Comparison of ENCODE assay signal across 10 cellular contexts in genomic region chr16:83899978-83900377, GRCh38. TPM values are rescaled to one million over a fixed set of nuclear protein-coding genes. Genes with fewer than 3 reads are reported as not detected.
DNase-seq lines count a peak whose midpoint lies in the region; ATAC-seq, FAIRE-seq and TF ChIP-seq lines count a peak whose summit lies in the region.
"Had no signal": no experiment of that assay in that cellular context is flagged by ENCODE, and none has a peak within 500 bp of the region (broad histone marks: within the 10 kb centered on the region; RNA-seq: fewer than 3 reads in every experiment).

No MANE protein-coding gene starts in this region.

- H3K4me1 Mint-ChIP-seq in mesothelial cell of epicardium: peaks cover 17% of the 10 kb centered on the region

- H3K4me3 Mint-ChIP-seq in mesothelial cell of epicardium: peak overlapping the region; percentile 77

- peak overlapping the region; percentile 90 for H3K4me3 ChIP-seq in left ventricle myocardium inferior
- peak overlapping the region; percentile 79 for H3K4me3 ChIP-seq in bronchial epithelial cell (ENCODE audit: low read depth, low read length)
- peak overlapping the region; percentile 43 to 76 for H3K4me3 ChIP-seq in uterus

- no peak for TF ChIP-seq POLR2A in uterus (IDR thresholded peaks at IDR 0.05)

- no peak for FAIRE-seq in bronchial epithelial cell (lab: Jason Lieb, UNC)
- FAIRE-seq: G401.6 had no signal

- intact Hi-C loops in left ventricle myocardium inferior (cut with micrococcal nuclease): no loop called here
- intact Hi-C loops in Right ventricle myocardium inferior (cut with DNase I): loop anchor here (1.0 to 5.0 kb wide), 3 partner anchors 13 to 157 kb away; no protein-coding TSS in a partner anchor
- intact Hi-C loops in uterus (cut with DNase I; ENCODE audit: low total_unique reads): no loop called here

- H3K36me3 ChIP-seq in left ventricle myocardium inferior (no peaks in the 10 kb centered on the region), bronchial epithelial cell (ENCODE audit: control insufficient read depth, insufficient read depth, low read length) (no peaks in the 10 kb centered on the region), uterus (no peaks in the 10 kb centered on the region)

- ATAC-seq in Right ventricle myocardium inferior: no peak
- no peak for ATAC-seq in HG02840 (IDR thresholded peaks at IDR 0.05; ENCODE audit: low FRiP score, unreplicated experiment)

- H3K9me3 Mint-ChIP-seq in mesothelial cell of epicardium: no peaks in the 10 kb centered on the region

- H3K27ac ChIP-seq in left ventricle myocardium inferior (replicated peaks) (peak overlapping the region; percentile 99), uterus (peak overlapping the region; percentile 79 to 95)

- H3K4me1 ChIP-seq in left ventricle myocardium inferior (peaks cover 64% of the 10 kb centered on the region), uterus (peaks cover 0 to 3% of the 10 kb centered on the region in 2 donors)

- no peaks in the 10 kb centered on the region for H3K9me3 ChIP-seq in left ventricle myocardium inferior (replicated peaks)
- H3K9me3 ChIP-seq in uterus: no peaks in the 10 kb centered on the region

- no peak for DNase-seq in left ventricle myocardium inferior
- no peak for DNase-seq in Right ventricle myocardium inferior (ENCODE audit: missing footprints)
- DNase-seq in bronchial epithelial cell (ENCODE audit: low read depth): no peak
- DNase-seq in mesothelial cell of epicardium (ENCODE audit: low spot score in 2 of 2, unreplicated experiment in 2 of 2): no peak
- no peak for DNase-seq in uterus
- DNase-seq in activated CD4-positive, CD25-positive, alpha-beta regulatory T cell treated with anti-CD3 and anti-CD28 coated beads, Interleukin-2, amount 50 U/mL, for 72 hours: no peak
- no peak for DNase-seq in NCI-H1436 treated with DMSO at 0.1 percent for 48 hours (lab: John Stamatoyannopoulos, UW)

- H3K36me3 Mint-ChIP-seq in mesothelial cell of epicardium: no peaks in the 10 kb centered on the region

- TF ChIP-seq CTCF in left ventricle myocardium inferior (IDR thresholded peaks at IDR 0.05; ENCODE audit: borderline replicate concordance) (no peak), bronchial epithelial cell (IDR thresholded peaks at IDR 0.05; ENCODE audit: insufficient read depth, low read length, severe bottlenecking) (no peak), mesothelial cell of epicardium (IDR thresholded peaks at IDR 0.05; ENCODE audit: unreplicated experiment) (no peak), uterus (IDR thresholded peaks at IDR 0.05) (no peak)

- H3K27me3 ChIP-seq in left ventricle myocardium inferior (ENCODE audit: low read depth) (no peaks in the 10 kb centered on the region), bronchial epithelial cell (ENCODE audit: control insufficient read depth, insufficient read depth, low read length) (no peaks in the 10 kb centered on the region), uterus (no peaks in the 10 kb centered on the region)

- H3K27me3 Mint-ChIP-seq in mesothelial cell of epicardium (ENCODE audit: low read depth): peaks cover 3% of the 10 kb centered on the region

- peak overlapping the region; percentile 79 for H3K27ac Mint-ChIP-seq in mesothelial cell of epicardium

RNA-seq across cellular contexts. Expression of gene MLYCD, which starts 1.1 kb away (rescaled TPM):
- 50.4 TPM for total RNA-seq in left ventricle myocardium inferior
- total RNA-seq in Right ventricle myocardium inferior: 48.2 TPM
- total RNA-seq in bronchial epithelial cell: 2.4 and 2.6 TPM in 2 replicates
- 6.9 to 7.4 TPM (median 7.4 TPM) in 3 replicates for total RNA-seq in mesothelial cell of epicardium
- total RNA-seq in uterus: 10 to 100 TPM in 1 of 4 donors, 1 to 10 TPM in 3; 4.5 to 16.6 (median 6.7) TPM

RNA-seq across cellular contexts. Expression of gene OSGIN1, which starts 53.1 kb away (rescaled TPM):
- 12.5 TPM for total RNA-seq in left ventricle myocardium inferior
- total RNA-seq in Right ventricle myocardium inferior: 8.2 TPM
- total RNA-seq in bronchial epithelial cell: 1.1 and 1.8 TPM in 2 replicates
- total RNA-seq in mesothelial cell of epicardium: 2.2 to 2.5 TPM (median 2.3 TPM) in 3 replicates
- total RNA-seq in uterus: 1 to 10 TPM in 2 of 4 donors, under 1 TPM in 1, not detected in 1; 0.77 to 5.4 (median 1.2) TPM
- total RNA-seq: cerebellum had no signal
